In genomic region chr5:176837707-176838115, GRCh38 we compare ENCODE assay signal across 1 cellular context.
TF ChIP-seq lines count a peak whose summit lies in the region.

No MANE protein-coding gene starts in this region.

TF ChIP-seq in WTC11, 78 proteins besides CTCF, POLR2A, EP300 and RAD21 (continued from another document and continues in another):
- peak; percentile 99 for TF ChIP-seq PREB (CRISPR knock-in tag; IDR thresholded peaks at IDR 0.05; ENCODE audit: borderline replicate concordance)
- peak; percentile 100 for TF ChIP-seq SMAD3 (CRISPR knock-in tag; IDR thresholded peaks at IDR 0.05; ENCODE audit: borderline replicate concordance)
- peak; percentile 100 for TF ChIP-seq TEAD4 (CRISPR knock-in tag; IDR thresholded peaks at IDR 0.05)
- TF ChIP-seq, protein P1, sequence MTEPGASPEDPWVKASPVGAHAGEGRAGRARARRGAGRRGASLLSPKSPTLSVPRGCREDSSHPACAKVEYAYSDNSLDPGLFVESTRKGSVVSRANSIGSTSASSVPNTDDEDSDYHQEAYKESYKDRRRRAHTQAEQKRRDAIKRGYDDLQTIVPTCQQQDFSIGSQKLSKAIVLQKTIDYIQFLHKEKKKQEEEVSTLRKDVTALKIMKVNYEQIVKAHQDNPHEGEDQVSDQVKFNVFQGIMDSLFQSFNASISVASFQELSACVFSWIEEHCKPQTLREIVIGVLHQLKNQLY (CRISPR knock-in tag; IDR thresholded peaks at IDR 0.05) = peak; percentile 100
- peak; percentile 99 for TF ChIP-seq ZNF219 (CRISPR knock-in tag; IDR thresholded peaks at IDR 0.05; ENCODE audit: borderline replicate concordance)
- peak; percentile 98 for TF ChIP-seq CREM (CRISPR knock-in tag; IDR thresholded peaks at IDR 0.05)
- TF ChIP-seq, protein P2, sequence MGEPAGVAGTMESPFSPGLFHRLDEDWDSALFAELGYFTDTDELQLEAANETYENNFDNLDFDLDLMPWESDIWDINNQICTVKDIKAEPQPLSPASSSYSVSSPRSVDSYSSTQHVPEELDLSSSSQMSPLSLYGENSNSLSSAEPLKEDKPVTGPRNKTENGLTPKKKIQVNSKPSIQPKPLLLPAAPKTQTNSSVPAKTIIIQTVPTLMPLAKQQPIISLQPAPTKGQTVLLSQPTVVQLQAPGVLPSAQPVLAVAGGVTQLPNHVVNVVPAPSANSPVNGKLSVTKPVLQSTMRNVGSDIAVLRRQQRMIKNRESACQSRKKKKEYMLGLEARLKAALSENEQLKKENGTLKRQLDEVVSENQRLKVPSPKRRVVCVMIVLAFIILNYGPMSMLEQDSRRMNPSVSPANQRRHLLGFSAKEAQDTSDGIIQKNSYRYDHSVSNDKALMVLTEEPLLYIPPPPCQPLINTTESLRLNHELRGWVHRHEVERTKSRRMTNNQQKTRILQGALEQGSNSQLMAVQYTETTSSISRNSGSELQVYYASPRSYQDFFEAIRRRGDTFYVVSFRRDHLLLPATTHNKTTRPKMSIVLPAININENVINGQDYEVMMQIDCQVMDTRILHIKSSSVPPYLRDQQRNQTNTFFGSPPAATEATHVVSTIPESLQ (CRISPR knock-in tag; IDR thresholded peaks at IDR 0.05) = peak; percentile 99
- peak; percentile 99 for TF ChIP-seq IRF2 (CRISPR knock-in tag; IDR thresholded peaks at IDR 0.05; ENCODE audit: borderline replicate concordance, low read depth)
- peak; percentile 100 for TF ChIP-seq TCF7 (CRISPR knock-in tag; IDR thresholded peaks at IDR 0.05; ENCODE audit: low read depth)
- peak; percentile 97 for TF ChIP-seq FOXJ3 (CRISPR knock-in tag; IDR thresholded peaks at IDR 0.05; ENCODE audit: borderline replicate concordance)
- peak; percentile 100 for TF ChIP-seq TEAD1 (CRISPR knock-in tag; IDR thresholded peaks at IDR 0.05)
- TF ChIP-seq FOXP1 (CRISPR knock-in tag; IDR thresholded peaks at IDR 0.05; ENCODE audit: borderline replicate concordance) = peak; percentile 100
- TF ChIP-seq ZNF263 (CRISPR knock-in tag; IDR thresholded peaks at IDR 0.05; ENCODE audit: low read depth) = peak; percentile 90
- peak; percentile 85 for TF ChIP-seq PRDM15 (CRISPR knock-in tag; IDR thresholded peaks at IDR 0.05)
- peak; percentile 100 for TF ChIP-seq CBFB (CRISPR knock-in tag; IDR thresholded peaks at IDR 0.05; ENCODE audit: low read depth)
- no peak for TF ChIP-seq GRHL2 (CRISPR knock-in tag; IDR thresholded peaks at IDR 0.05; ENCODE audit: insufficient replicate concordance, severe bottlenecking)
- peak; percentile 85 for TF ChIP-seq ZNF416 (CRISPR knock-in tag; IDR thresholded peaks at IDR 0.05)
- TF ChIP-seq, protein P3, sequence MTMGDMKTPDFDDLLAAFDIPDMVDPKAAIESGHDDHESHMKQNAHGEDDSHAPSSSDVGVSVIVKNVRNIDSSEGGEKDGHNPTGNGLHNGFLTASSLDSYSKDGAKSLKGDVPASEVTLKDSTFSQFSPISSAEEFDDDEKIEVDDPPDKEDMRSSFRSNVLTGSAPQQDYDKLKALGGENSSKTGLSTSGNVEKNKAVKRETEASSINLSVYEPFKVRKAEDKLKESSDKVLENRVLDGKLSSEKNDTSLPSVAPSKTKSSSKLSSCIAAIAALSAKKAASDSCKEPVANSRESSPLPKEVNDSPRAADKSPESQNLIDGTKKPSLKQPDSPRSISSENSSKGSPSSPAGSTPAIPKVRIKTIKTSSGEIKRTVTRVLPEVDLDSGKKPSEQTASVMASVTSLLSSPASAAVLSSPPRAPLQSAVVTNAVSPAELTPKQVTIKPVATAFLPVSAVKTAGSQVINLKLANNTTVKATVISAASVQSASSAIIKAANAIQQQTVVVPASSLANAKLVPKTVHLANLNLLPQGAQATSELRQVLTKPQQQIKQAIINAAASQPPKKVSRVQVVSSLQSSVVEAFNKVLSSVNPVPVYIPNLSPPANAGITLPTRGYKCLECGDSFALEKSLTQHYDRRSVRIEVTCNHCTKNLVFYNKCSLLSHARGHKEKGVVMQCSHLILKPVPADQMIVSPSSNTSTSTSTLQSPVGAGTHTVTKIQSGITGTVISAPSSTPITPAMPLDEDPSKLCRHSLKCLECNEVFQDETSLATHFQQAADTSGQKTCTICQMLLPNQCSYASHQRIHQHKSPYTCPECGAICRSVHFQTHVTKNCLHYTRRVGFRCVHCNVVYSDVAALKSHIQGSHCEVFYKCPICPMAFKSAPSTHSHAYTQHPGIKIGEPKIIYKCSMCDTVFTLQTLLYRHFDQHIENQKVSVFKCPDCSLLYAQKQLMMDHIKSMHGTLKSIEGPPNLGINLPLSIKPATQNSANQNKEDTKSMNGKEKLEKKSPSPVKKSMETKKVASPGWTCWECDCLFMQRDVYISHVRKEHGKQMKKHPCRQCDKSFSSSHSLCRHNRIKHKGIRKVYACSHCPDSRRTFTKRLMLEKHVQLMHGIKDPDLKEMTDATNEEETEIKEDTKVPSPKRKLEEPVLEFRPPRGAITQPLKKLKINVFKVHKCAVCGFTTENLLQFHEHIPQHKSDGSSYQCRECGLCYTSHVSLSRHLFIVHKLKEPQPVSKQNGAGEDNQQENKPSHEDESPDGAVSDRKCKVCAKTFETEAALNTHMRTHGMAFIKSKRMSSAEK (CRISPR knock-in tag; IDR thresholded peaks at IDR 0.05; ENCODE audit: borderline replicate concordance) = no peak
- TF ChIP-seq, protein P4, sequence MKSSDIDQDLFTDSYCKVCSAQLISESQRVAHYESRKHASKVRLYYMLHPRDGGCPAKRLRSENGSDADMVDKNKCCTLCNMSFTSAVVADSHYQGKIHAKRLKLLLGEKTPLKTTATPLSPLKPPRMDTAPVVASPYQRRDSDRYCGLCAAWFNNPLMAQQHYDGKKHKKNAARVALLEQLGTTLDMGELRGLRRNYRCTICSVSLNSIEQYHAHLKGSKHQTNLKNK (CRISPR knock-in tag; IDR thresholded peaks at IDR 0.05) = no peak
- TF ChIP-seq ZNF121 (CRISPR knock-in tag; IDR thresholded peaks at IDR 0.05) = peak; percentile 97
- peak; percentile 100 for TF ChIP-seq JUN (CRISPR knock-in tag; IDR thresholded peaks at IDR 0.05)
- TF ChIP-seq MYBL2 (CRISPR knock-in tag; IDR thresholded peaks at IDR 0.05) = peak; percentile 99
- peak; percentile 94 for TF ChIP-seq EMX1 (CRISPR knock-in tag; IDR thresholded peaks at IDR 0.05)
- TF ChIP-seq USF1 (CRISPR knock-in tag; IDR thresholded peaks at IDR 0.05) = peak; percentile 95
- TF ChIP-seq, protein P5, sequence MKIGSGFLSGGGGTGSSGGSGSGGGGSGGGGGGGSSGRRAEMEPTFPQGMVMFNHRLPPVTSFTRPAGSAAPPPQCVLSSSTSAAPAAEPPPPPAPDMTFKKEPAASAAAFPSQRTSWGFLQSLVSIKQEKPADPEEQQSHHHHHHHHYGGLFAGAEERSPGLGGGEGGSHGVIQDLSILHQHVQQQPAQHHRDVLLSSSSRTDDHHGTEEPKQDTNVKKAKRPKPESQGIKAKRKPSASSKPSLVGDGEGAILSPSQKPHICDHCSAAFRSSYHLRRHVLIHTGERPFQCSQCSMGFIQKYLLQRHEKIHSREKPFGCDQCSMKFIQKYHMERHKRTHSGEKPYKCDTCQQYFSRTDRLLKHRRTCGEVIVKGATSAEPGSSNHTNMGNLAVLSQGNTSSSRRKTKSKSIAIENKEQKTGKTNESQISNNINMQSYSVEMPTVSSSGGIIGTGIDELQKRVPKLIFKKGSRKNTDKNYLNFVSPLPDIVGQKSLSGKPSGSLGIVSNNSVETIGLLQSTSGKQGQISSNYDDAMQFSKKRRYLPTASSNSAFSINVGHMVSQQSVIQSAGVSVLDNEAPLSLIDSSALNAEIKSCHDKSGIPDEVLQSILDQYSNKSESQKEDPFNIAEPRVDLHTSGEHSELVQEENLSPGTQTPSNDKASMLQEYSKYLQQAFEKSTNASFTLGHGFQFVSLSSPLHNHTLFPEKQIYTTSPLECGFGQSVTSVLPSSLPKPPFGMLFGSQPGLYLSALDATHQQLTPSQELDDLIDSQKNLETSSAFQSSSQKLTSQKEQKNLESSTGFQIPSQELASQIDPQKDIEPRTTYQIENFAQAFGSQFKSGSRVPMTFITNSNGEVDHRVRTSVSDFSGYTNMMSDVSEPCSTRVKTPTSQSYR (CRISPR knock-in tag; IDR thresholded peaks at IDR 0.05) = peak; percentile 100
- TF ChIP-seq, protein P6, sequence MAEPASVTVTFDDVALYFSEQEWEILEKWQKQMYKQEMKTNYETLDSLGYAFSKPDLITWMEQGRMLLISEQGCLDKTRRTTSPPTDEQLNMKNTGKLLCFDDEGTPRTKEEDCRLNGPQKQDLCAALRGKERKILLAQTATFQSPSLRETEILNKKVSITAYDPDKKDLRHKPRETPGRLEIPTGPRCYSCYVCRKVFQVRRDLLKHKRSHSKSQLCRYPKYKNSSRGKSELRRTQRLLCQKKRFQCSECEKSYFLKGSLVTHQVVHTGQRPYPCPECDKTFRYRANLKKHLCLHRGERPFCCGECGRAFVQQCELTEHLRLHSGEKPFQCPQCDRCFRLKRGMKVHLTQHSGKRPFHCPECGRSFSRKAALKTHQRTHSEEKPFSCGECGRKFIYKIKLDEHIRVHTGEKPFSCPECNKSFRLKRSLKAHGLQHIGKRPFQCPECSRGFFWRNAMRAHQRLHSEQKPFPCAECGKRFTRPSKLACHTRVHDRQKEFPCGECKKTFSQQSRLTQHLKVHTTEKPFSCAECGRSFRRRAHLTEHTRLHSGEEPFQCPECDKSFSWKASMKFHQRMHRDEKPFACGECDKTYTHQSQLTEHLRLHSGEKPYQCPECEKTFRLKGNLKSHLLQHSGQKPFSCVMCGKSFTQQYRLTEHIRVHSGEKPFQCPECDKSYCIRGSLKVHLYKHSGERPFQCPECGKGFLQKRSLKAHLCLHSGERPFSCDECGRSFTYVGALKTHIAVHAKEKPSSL (CRISPR knock-in tag; conservative IDR thresholded peaks at IDR 0.05) = peak; percentile 31; the same call in 1 of the 2 replicates
- peak; percentile 99 for TF ChIP-seq E2F4 (CRISPR knock-in tag; IDR thresholded peaks at IDR 0.05; ENCODE audit: borderline replicate concordance, low read depth)
- no peak for TF ChIP-seq HMGA2 (CRISPR knock-in tag; IDR thresholded peaks at IDR 0.05)
- TF ChIP-seq ZNF396 (CRISPR knock-in tag; IDR thresholded peaks at IDR 0.05; ENCODE audit: borderline replicate concordance) = peak; percentile 98
- TF ChIP-seq SOX15 (CRISPR knock-in tag; IDR thresholded peaks at IDR 0.05) = no peak
- TF ChIP-seq, protein P7, sequence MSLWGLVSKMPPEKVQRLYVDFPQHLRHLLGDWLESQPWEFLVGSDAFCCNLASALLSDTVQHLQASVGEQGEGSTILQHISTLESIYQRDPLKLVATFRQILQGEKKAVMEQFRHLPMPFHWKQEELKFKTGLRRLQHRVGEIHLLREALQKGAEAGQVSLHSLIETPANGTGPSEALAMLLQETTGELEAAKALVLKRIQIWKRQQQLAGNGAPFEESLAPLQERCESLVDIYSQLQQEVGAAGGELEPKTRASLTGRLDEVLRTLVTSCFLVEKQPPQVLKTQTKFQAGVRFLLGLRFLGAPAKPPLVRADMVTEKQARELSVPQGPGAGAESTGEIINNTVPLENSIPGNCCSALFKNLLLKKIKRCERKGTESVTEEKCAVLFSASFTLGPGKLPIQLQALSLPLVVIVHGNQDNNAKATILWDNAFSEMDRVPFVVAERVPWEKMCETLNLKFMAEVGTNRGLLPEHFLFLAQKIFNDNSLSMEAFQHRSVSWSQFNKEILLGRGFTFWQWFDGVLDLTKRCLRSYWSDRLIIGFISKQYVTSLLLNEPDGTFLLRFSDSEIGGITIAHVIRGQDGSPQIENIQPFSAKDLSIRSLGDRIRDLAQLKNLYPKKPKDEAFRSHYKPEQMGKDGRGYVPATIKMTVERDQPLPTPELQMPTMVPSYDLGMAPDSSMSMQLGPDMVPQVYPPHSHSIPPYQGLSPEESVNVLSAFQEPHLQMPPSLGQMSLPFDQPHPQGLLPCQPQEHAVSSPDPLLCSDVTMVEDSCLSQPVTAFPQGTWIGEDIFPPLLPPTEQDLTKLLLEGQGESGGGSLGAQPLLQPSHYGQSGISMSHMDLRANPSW (CRISPR knock-in tag; conservative IDR thresholded peaks at IDR 0.05; ENCODE audit: low read depth) = peak; percentile 99
- peak; percentile 92 for TF ChIP-seq ZNF317 (CRISPR knock-in tag; IDR thresholded peaks at IDR 0.05; ENCODE audit: borderline replicate concordance, low read depth)
